Comparison of ENCODE assay signal across 2 cellular contexts in genomic region chr17:41773190-41773588, GRCh38.
TF ChIP-seq lines count a peak whose summit lies in the region.

No MANE protein-coding gene starts in this region.

TF ChIP-seq in Ishikawa, 13 proteins besides CTCF, POLR2A, EP300 and RAD21:
- peak; percentile 22; the same call in 1 of the 2 replicates for TF ChIP-seq ZBTB7A (IDR thresholded peaks at IDR 0.05; ENCODE audit: low read depth)
- peak; percentile 56 for TF ChIP-seq TCF12 (IDR thresholded peaks at IDR 0.05; ENCODE audit: low read depth)
- peak; percentile 16; the same call in 1 of the 2 replicates for TF ChIP-seq MAX (IDR thresholded peaks at IDR 0.05)
- TF ChIP-seq NFIC (IDR thresholded peaks at IDR 0.05), result no peak
- TF ChIP-seq TAF1 (IDR thresholded peaks at IDR 0.05; ENCODE audit: low read depth), result no peak

TF ChIP-seq in HepG2, 621 proteins besides CTCF, POLR2A, EP300 and RAD21 (continues in another document):
- TF ChIP-seq ZSCAN29 (CRISPR knock-in tag; conservative IDR thresholded peaks at IDR 0.05) (no peak), ARID2 (CRISPR knock-in tag; IDR thresholded peaks at IDR 0.05; ENCODE audit: borderline replicate concordance) (peak; percentile 27; the same call in 1 of the 2 replicates), KLF16 (CRISPR knock-in tag; IDR thresholded peaks at IDR 0.05) (no peak), THAP9 (CRISPR knock-in tag; IDR thresholded peaks at IDR 0.05; ENCODE audit: borderline replicate concordance) (peak; percentile 49; the same call in 1 of the 2 replicates), ZHX2 (IDR thresholded peaks at IDR 0.05; ENCODE audit: low read depth) (no peak), ZHX2 (CRISPR knock-in tag; IDR thresholded peaks at IDR 0.05; ENCODE audit: borderline replicate concordance) (no peak), U2AF2 (IDR thresholded peaks at IDR 0.05; ENCODE audit: low read depth, low read length) (no peak), DDIT3 (CRISPR knock-in tag; IDR thresholded peaks at IDR 0.05) (no peak), ZBTB2 (CRISPR knock-in tag; IDR thresholded peaks at IDR 0.05; ENCODE audit: low read depth) (no peak), POGK (CRISPR knock-in tag; conservative IDR thresholded peaks at IDR 0.05) (0 out of 2 replicates have a peak, but pooled peaks have one; percentile 63), MZF1 (CRISPR knock-in tag; IDR thresholded peaks at IDR 0.05; ENCODE audit: borderline replicate concordance) (no peak), TIGD3 (CRISPR knock-in tag; IDR thresholded peaks at IDR 0.05; ENCODE audit: borderline replicate concordance) (no peak), LBX2 (CRISPR knock-in tag; IDR thresholded peaks at IDR 0.05; ENCODE audit: borderline replicate concordance) (no peak), ZXDC (CRISPR knock-in tag; IDR thresholded peaks at IDR 0.05) (no peak), ZFP1 (CRISPR knock-in tag; IDR thresholded peaks at IDR 0.05) (no peak), ZNF605 (CRISPR knock-in tag; IDR thresholded peaks at IDR 0.05) (no peak), ZNF101 (CRISPR knock-in tag; IDR thresholded peaks at IDR 0.05; ENCODE audit: borderline replicate concordance, low read depth) (no peak), JUN (CRISPR knock-in tag; IDR thresholded peaks at IDR 0.05) (0 out of 2 replicates have a peak, but pooled peaks have one; percentile 54), CREB3 (CRISPR knock-in tag; IDR thresholded peaks at IDR 0.05) (no peak), ZNF3 (CRISPR knock-in tag; IDR thresholded peaks at IDR 0.05) (no peak), GPN1 (CRISPR knock-in tag; IDR thresholded peaks at IDR 0.05; ENCODE audit: borderline replicate concordance) (no peak), MXD1 (CRISPR knock-in tag; IDR thresholded peaks at IDR 0.05) (peak; percentile 18; the same call in 1 of the 2 replicates), CBFB (CRISPR knock-in tag; IDR thresholded peaks at IDR 0.05) (no peak), SAP130 (CRISPR knock-in tag; IDR thresholded peaks at IDR 0.05; ENCODE audit: low read depth) (peak; percentile 36; the same call in 1 of the 2 replicates), ZNF709 (CRISPR knock-in tag; IDR thresholded peaks at IDR 0.05) (no peak), KAT8 (CRISPR knock-in tag; IDR thresholded peaks at IDR 0.05) (no peak; the same call in none of the 2 replicates), ZNF343 (CRISPR knock-in tag; IDR thresholded peaks at IDR 0.05) (peak; percentile 55), ZNF138 (CRISPR knock-in tag; IDR thresholded peaks at IDR 0.05; ENCODE audit: low read depth) (peak; percentile 42; the same call in 1 of the 2 replicates), GABPA (IDR thresholded peaks at IDR 0.05; ENCODE audit: low read depth, low read length) (no peak), GABPA (CRISPR knock-in tag; IDR thresholded peaks at IDR 0.05; ENCODE audit: low read depth) (no peak), MTA3 (CRISPR knock-in tag; IDR thresholded peaks at IDR 0.05) (no peak), ZNF792 (CRISPR knock-in tag; IDR thresholded peaks at IDR 0.05) (peak; percentile 22; the same call in 1 of the 2 replicates), ZNF770 (CRISPR knock-in tag; IDR thresholded peaks at IDR 0.05) (0 out of 2 replicates have a peak, but pooled peaks have one; percentile 0), ZNF160 (CRISPR knock-in tag; IDR thresholded peaks at IDR 0.05) (no peak)
